In the genomic region with DNA sequence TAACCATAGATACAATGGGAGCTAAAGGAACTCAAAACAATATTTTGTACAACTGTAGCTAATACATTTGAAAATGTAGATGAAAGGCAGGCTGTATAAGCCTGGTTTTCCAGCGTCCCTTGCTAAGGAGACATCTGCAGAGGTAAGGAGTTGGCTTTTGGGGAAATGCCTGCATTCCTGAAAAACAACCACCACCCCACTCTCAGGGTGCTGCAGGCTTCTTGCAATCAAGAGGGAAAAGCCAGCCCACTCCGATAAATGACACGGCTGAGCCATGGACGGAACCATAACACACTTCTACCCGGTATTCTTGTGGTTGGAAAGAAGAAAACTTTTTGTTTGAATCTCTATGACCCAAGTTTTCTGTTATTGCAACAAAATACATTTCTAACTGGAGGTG, we compare ENCODE assay signal across 2 cellular contexts.
TF ChIP-seq lines count a peak whose summit lies in the region.

No MANE protein-coding gene starts in this region.

TF ChIP-seq in GM23338, 12 proteins besides CTCF, POLR2A, EP300 and RAD21:
- TF ChIP-seq, protein P1, sequence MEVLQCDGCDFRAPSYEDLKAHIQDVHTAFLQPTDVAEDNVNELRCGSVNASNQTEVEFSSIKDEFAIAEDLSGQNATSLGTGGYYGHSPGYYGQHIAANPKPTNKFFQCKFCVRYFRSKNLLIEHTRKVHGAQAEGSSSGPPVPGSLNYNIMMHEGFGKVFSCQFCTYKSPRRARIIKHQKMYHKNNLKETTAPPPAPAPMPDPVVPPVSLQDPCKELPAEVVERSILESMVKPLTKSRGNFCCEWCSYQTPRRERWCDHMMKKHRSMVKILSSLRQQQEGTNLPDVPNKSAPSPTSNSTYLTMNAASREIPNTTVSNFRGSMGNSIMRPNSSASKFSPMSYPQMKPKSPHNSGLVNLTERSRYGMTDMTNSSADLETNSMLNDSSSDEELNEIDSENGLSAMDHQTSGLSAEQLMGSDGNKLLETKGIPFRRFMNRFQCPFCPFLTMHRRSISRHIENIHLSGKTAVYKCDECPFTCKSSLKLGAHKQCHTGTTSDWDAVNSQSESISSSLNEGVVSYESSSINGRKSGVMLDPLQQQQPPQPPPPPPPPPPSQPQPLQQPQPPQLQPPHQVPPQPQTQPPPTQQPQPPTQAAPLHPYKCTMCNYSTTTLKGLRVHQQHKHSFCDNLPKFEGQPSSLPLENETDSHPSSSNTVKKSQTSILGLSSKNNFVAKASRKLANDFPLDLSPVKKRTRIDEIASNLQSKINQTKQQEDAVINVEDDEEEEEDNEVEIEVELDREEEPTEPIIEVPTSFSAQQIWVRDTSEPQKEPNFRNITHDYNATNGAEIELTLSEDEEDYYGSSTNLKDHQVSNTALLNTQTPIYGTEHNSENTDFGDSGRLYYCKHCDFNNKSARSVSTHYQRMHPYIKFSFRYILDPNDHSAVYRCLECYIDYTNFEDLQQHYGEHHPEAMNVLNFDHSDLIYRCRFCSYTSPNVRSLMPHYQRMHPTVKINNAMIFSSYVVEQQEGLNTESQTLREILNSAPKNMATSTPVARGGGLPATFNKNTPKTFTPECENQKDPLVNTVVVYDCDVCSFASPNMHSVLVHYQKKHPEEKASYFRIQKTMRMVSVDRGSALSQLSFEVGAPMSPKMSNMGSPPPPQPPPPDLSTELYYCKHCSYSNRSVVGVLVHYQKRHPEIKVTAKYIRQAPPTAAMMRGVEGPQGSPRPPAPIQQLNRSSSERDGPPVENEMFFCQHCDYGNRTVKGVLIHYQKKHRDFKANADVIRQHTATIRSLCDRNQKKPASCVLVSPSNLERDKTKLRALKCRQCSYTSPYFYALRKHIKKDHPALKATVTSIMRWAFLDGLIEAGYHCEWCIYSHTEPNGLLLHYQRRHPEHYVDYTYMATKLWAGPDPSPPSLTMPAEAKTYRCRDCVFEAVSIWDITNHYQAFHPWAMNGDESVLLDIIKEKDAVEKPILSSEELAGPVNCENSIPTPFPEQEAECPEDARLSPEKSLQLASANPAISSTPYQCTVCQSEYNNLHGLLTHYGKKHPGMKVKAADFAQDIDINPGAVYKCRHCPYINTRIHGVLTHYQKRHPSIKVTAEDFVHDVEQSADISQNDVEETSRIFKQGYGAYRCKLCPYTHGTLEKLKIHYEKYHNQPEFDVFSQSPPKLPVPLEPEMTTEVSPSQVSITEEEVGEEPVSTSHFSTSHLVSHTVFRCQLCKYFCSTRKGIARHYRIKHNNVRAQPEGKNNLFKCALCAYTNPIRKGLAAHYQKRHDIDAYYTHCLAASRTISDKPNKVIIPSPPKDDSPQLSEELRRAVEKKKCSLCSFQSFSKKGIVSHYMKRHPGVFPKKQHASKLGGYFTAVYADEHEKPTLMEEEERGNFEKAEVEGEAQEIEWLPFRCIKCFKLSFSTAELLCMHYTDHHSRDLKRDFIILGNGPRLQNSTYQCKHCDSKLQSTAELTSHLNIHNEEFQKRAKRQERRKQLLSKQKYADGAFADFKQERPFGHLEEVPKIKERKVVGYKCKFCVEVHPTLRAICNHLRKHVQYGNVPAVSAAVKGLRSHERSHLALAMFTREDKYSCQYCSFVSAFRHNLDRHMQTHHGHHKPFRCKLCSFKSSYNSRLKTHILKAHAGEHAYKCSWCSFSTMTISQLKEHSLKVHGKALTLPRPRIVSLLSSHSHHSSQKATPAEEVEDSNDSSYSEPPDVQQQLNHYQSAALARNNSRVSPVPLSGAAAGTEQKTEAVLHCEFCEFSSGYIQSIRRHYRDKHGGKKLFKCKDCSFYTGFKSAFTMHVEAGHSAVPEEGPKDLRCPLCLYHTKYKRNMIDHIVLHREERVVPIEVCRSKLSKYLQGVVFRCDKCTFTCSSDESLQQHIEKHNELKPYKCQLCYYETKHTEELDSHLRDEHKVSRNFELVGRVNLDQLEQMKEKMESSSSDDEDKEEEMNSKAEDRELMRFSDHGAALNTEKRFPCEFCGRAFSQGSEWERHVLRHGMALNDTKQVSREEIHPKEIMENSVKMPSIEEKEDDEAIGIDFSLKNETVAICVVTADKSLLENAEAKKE (CRISPR knock-in tag; IDR thresholded peaks at IDR 0.05): no peak
- TF ChIP-seq CREB1 (CRISPR knock-in tag; IDR thresholded peaks at IDR 0.05; ENCODE audit: low read depth): no peak
- no peak for TF ChIP-seq NANOG (IDR thresholded peaks at IDR 0.05; ENCODE audit: borderline replicate concordance)
- no peak for TF ChIP-seq POLR2AphosphoS5 (IDR thresholded peaks at IDR 0.05; ENCODE audit: low read depth)
- no peak for TF ChIP-seq EZH2phosphoT487 (IDR thresholded peaks at IDR 0.05; ENCODE audit: unreplicated experiment)

TF ChIP-seq in WTC11, 78 proteins besides CTCF, POLR2A, EP300 and RAD21 (continued from another document):
- TF ChIP-seq, protein P2, sequence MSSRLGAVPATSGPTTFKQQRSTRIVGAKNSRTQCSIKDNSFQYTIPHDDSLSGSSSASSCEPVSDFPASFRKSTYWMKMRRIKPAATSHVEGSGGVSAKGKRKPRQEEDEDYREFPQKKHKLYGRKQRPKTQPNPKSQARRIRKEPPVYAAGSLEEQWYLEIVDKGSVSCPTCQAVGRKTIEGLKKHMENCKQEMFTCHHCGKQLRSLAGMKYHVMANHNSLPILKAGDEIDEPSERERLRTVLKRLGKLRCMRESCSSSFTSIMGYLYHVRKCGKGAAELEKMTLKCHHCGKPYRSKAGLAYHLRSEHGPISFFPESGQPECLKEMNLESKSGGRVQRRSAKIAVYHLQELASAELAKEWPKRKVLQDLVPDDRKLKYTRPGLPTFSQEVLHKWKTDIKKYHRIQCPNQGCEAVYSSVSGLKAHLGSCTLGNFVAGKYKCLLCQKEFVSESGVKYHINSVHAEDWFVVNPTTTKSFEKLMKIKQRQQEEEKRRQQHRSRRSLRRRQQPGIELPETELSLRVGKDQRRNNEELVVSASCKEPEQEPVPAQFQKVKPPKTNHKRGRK (CRISPR knock-in tag; IDR thresholded peaks at IDR 0.05; ENCODE audit: borderline replicate concordance): no peak
- TF ChIP-seq ZNF263 (CRISPR knock-in tag; IDR thresholded peaks at IDR 0.05; ENCODE audit: low read depth) (no peak), ZNF396 (CRISPR knock-in tag; IDR thresholded peaks at IDR 0.05; ENCODE audit: borderline replicate concordance) (no peak), ZBTB21 (CRISPR knock-in tag; IDR thresholded peaks at IDR 0.05; ENCODE audit: borderline replicate concordance) (no peak), NR3C1 (CRISPR knock-in tag; conservative IDR thresholded peaks at IDR 0.05; ENCODE audit: low read depth) (no peak), GRHL2 (CRISPR knock-in tag; IDR thresholded peaks at IDR 0.05; ENCODE audit: insufficient replicate concordance, severe bottlenecking) (no peak), JAZF1 (CRISPR knock-in tag; IDR thresholded peaks at IDR 0.05) (no peak), MXD4 (CRISPR knock-in tag; IDR thresholded peaks at IDR 0.05; ENCODE audit: borderline replicate concordance) (no peak)
- TF ChIP-seq, protein P3, sequence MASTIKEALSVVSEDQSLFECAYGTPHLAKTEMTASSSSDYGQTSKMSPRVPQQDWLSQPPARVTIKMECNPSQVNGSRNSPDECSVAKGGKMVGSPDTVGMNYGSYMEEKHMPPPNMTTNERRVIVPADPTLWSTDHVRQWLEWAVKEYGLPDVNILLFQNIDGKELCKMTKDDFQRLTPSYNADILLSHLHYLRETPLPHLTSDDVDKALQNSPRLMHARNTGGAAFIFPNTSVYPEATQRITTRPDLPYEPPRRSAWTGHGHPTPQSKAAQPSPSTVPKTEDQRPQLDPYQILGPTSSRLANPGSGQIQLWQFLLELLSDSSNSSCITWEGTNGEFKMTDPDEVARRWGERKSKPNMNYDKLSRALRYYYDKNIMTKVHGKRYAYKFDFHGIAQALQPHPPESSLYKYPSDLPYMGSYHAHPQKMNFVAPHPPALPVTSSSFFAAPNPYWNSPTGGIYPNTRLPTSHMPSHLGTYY (CRISPR knock-in tag; IDR thresholded peaks at IDR 0.05): no peak
- TF ChIP-seq, protein P4, sequence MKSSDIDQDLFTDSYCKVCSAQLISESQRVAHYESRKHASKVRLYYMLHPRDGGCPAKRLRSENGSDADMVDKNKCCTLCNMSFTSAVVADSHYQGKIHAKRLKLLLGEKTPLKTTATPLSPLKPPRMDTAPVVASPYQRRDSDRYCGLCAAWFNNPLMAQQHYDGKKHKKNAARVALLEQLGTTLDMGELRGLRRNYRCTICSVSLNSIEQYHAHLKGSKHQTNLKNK (CRISPR knock-in tag; IDR thresholded peaks at IDR 0.05): no peak
- TF ChIP-seq, protein P5, sequence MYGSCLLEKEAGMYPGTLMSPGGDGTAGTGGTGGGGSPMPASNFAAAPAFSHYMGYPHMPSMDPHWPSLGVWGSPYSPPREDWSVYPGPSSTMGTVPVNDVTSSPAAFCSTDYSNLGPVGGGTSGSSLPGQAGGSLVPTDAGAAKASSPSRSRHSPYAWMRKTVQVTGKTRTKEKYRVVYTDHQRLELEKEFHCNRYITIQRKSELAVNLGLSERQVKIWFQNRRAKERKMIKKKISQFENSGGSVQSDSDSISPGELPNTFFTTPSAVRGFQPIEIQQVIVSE (CRISPR knock-in tag; IDR thresholded peaks at IDR 0.05; ENCODE audit: borderline replicate concordance): no peak
- TF ChIP-seq, protein P6, sequence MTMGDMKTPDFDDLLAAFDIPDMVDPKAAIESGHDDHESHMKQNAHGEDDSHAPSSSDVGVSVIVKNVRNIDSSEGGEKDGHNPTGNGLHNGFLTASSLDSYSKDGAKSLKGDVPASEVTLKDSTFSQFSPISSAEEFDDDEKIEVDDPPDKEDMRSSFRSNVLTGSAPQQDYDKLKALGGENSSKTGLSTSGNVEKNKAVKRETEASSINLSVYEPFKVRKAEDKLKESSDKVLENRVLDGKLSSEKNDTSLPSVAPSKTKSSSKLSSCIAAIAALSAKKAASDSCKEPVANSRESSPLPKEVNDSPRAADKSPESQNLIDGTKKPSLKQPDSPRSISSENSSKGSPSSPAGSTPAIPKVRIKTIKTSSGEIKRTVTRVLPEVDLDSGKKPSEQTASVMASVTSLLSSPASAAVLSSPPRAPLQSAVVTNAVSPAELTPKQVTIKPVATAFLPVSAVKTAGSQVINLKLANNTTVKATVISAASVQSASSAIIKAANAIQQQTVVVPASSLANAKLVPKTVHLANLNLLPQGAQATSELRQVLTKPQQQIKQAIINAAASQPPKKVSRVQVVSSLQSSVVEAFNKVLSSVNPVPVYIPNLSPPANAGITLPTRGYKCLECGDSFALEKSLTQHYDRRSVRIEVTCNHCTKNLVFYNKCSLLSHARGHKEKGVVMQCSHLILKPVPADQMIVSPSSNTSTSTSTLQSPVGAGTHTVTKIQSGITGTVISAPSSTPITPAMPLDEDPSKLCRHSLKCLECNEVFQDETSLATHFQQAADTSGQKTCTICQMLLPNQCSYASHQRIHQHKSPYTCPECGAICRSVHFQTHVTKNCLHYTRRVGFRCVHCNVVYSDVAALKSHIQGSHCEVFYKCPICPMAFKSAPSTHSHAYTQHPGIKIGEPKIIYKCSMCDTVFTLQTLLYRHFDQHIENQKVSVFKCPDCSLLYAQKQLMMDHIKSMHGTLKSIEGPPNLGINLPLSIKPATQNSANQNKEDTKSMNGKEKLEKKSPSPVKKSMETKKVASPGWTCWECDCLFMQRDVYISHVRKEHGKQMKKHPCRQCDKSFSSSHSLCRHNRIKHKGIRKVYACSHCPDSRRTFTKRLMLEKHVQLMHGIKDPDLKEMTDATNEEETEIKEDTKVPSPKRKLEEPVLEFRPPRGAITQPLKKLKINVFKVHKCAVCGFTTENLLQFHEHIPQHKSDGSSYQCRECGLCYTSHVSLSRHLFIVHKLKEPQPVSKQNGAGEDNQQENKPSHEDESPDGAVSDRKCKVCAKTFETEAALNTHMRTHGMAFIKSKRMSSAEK (CRISPR knock-in tag; IDR thresholded peaks at IDR 0.05; ENCODE audit: borderline replicate concordance): no peak
